In the genomic region with DNA sequence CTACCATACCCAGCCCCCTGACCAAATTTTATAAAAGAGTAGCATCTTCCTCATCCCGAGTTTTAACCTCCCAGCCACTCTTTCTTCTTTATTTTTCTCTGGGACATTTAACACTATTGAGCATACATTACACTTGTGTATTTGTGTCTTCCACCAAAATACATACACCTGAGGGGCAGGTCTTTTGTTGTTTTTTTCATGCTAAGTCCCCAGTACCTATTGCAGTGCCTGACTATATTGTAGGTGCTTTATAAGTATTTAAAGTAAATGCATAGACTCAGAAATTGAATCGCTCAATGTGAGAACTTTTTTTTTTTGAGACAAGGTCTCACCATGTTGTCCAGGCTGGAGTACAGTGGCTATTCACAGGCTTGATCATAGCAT, we compare ENCODE assay signal across 15 cellular contexts. TPM values are rescaled to one million over a fixed set of nuclear protein-coding genes. Genes with fewer than 3 reads are reported as not detected.
DNase-seq lines count a peak whose midpoint lies in the region; ATAC-seq, FAIRE-seq and TF ChIP-seq lines count a peak whose summit lies in the region.
"Had no signal": no experiment of that assay in that cellular context is flagged by ENCODE, and none has a peak within 500 bp of the region (broad histone marks: within the 10 kb centered on the region; RNA-seq: fewer than 3 reads in every experiment).

No MANE protein-coding gene starts in this region.

- POLR2A ChIA-PET in activated CD4-positive, alpha-beta memory T cell treated with anti-CD3 and anti-CD28 coated beads, Interleukin-2, amount 10 ng/mL, durations not matched to agents 7 days and 5 days (lab: Charles Lee) = interaction anchor here (0.7 to 4.7 kb wide), 7 partner anchors 11 to 173 kb away, joined by 3 to 43 read pairs (median 5); a partner anchor contains a TSS
- POLR2A ChIA-PET in activated CD4-positive, alpha-beta memory T cell treated with anti-CD3 and anti-CD28 coated beads for 36 hours (lab: Charles Lee) = interaction anchor here (1.0 to 3.1 kb wide), 2 partner anchors 78 to 80 kb away, joined by 3 to 15 read pairs; no protein-coding TSS in a partner anchor
- POLR2A ChIA-PET in K562 (lab: Yijun Ruan, JAX) = interaction anchor here (0.6 kb wide), 3 partner anchors 77 to 166 kb away, joined by 3 read pairs; no protein-coding TSS in a partner anchor

- no TSS peak for BruUV-seq in K562 (replicated peaks; lab: Mats Ljungman, UMichigan)

- DNase-seq in activated CD4-positive, alpha-beta memory T cell treated with anti-CD3 and anti-CD28 coated beads, Interleukin-2, amount 10 ng/mL, durations not matched to agents 7 days and 5 days = no peak
- no peak for DNase-seq in activated CD4-positive, alpha-beta memory T cell treated with anti-CD3 and anti-CD28 coated beads for 36 hours
- no peak for DNase-seq in MM.1S
- no peak for DNase-seq in K562 (ENCODE audit: extremely low read depth in 1 of 4, low spot score in 3 of 4)
- DNase-seq in NK-92 treated with Interleukin-12 subunit alpha and Interleukin-12 subunit beta, amount 100 ng/mL, for 24 hours (lab: John Stamatoyannopoulos, UW) = no peak
- no peak for DNase-seq in SW480 (ENCODE audit: low spot score)

- H2AFZ ChIP-seq in MM.1S (ENCODE audit: low read length) (peak overlapping the region; percentile 44), K562 (ENCODE audit: low read depth, low read length) (peak overlapping the region; percentile 81; the same call in 1 of the 2 replicates)

- no peak for TF ChIP-seq POLR2A in K562 (conservative IDR thresholded peaks at IDR 0.05)

- H3K27ac ChIP-seq in MM.1S (ENCODE audit: low read length) (no peak overlapping the region; the same call in 1 of the 2 replicates), K562 (ENCODE audit: extremely low read depth, low read depth, low read length) (no peak overlapping the region)

- H3K4me1 ChIP-seq in MM.1S (ENCODE audit: low read length) (peaks cover 43% of the 10 kb centered on the region), K562 (replicated peaks in 1 of 2; ENCODE audit: control insufficient read depth in 2 of 2, insufficient read depth in 2 of 2, low read length in 2 of 2) (peaks cover 5 to 14% of the 10 kb centered on the region in 2 experiments; a peak in 4 of 5 replicates)
- H3K4me1 ChIP-seq: prostate gland had no signal

- H3K9ac ChIP-seq in MM.1S (ENCODE audit: low read length) (no peak overlapping the region), K562 (ENCODE audit: insufficient read depth in 1 of 2, low read depth in 2 of 2, low read length in 2 of 2) (no peak overlapping the region)

- no peaks in the 10 kb centered on the region for H3K36me3 Mint-ChIP-seq in activated CD4-positive, alpha-beta memory T cell treated with anti-CD3 and anti-CD28 coated beads, Interleukin-2, amount 10 ng/mL, durations not matched to agents 7 days and 5 days (ENCODE audit: low read depth)
- no peaks in the 10 kb centered on the region for H3K36me3 Mint-ChIP-seq in activated CD4-positive, alpha-beta memory T cell treated with anti-CD3 and anti-CD28 coated beads for 36 hours
- H3K36me3 Mint-ChIP-seq in stimulated activated memory B cell treated with anti-CD40 and anti-IgM and Interleukin-4, amounts not matched to agents 10 μg/mL and 1 μg/mL and 100 μg/mL, for 72 hours = peaks cover under 1% of the 10 kb centered on the region
- H3K36me3 Mint-ChIP-seq: naive B cell had no signal

- H3K79me2 ChIP-seq in MM.1S (ENCODE audit: low read length) = peaks cover 8% of the 10 kb centered on the region
- H3K79me2 ChIP-seq in K562 (ENCODE audit: control insufficient read depth, insufficient read depth, low read length) = no peaks in the 10 kb centered on the region

- H3K9me2 ChIP-seq in MM.1S (replicated peaks; ENCODE audit: insufficient read depth, low read length) = no peaks in the 10 kb centered on the region

- H3K9me1 ChIP-seq in K562 (ENCODE audit: control insufficient read depth, insufficient read depth, low read length) = no peaks in the 10 kb centered on the region

- FAIRE-seq in K562 (lab: Jason Lieb, UNC) = no peak

- CTCF ChIA-PET in activated CD4-positive, alpha-beta memory T cell treated with anti-CD3 and anti-CD28 coated beads, Interleukin-2, amount 10 ng/mL, durations not matched to agents 7 days and 5 days (lab: Charles Lee) = interaction anchor here (0.6 to 11.5 kb wide), 17 partner anchors 10 to 173 kb away, joined by 3 to 179 read pairs (median 5); a partner anchor contains a TSS
- CTCF ChIA-PET in activated CD4-positive, alpha-beta memory T cell treated with anti-CD3 and anti-CD28 coated beads for 36 hours (lab: Charles Lee) = interaction anchor here (0.5 to 18.7 kb wide), 19 partner anchors 13 to 174 kb away, joined by 3 to 310 read pairs (median 4); a partner anchor contains a TSS
- CTCF ChIA-PET in K562 (lab: Yijun Ruan, JAX; ENCODE audit: low intra/inter-chr PET ratio) = interaction anchor here (0.6 to 2.8 kb wide), 6 partner anchors 49 to 299 kb away, joined by 3 to 44 read pairs (median 4); no protein-coding TSS in a partner anchor

- WGBS in K562 (ENCODE audit: insufficient coverage, low coverage, missing lambda C conversion rate) = 17% methylated on average over 2 of the region's 2 CpGs

- H3K27me3 ChIP-seq in MM.1S (replicated peaks; ENCODE audit: insufficient read depth, low read length) (no peaks in the 10 kb centered on the region), K562 (ENCODE audit: control insufficient read depth in 2 of 2, insufficient read depth in 2 of 2, low read length in 2 of 2) (peaks cover 3 to 7% of the 10 kb centered on the region in 2 experiments; a peak in 1 of 5 replicates)
- H3K27me3 ChIP-seq: Peyer's patch, upper lobe of left lung had no signal

- H3K36me3 ChIP-seq in MM.1S (replicated peaks; ENCODE audit: insufficient read depth, low read length) (no peaks in the 10 kb centered on the region), K562 (ENCODE audit: control insufficient read depth, insufficient read depth, low read length) (no peaks in the 10 kb centered on the region)
- H3K36me3 ChIP-seq: Peyer's patch, prostate gland, WERI-Rb-1 had no signal

- peaks cover 40% of the 10 kb centered on the region for H3F3A ChIP-seq in MM.1S (ENCODE audit: insufficient read depth, low read length)

- H3K4me3 Mint-ChIP-seq in activated CD4-positive, alpha-beta memory T cell treated with anti-CD3 and anti-CD28 coated beads, Interleukin-2, amount 10 ng/mL, durations not matched to agents 7 days and 5 days = no peak overlapping the region
- H3K4me3 Mint-ChIP-seq in activated CD4-positive, alpha-beta memory T cell treated with anti-CD3 and anti-CD28 coated beads for 36 hours = no peak overlapping the region
- no peak overlapping the region for H3K4me3 Mint-ChIP-seq in stimulated activated memory B cell treated with anti-CD40 and anti-IgM and Interleukin-4, amounts not matched to agents 10 μg/mL and 1 μg/mL and 100 μg/mL, for 72 hours

- in situ Hi-C loops in K562 (cut with MboI) = loop anchor here (5.0 kb wide), 1 partner anchor 87 kb away; no protein-coding TSS in a partner anchor

- TF ChIP-seq CTCF in MM.1S (IDR thresholded peaks at IDR 0.05; ENCODE audit: low read length) (no peak), K562 (IDR thresholded peaks at IDR 0.05 in 2 of 3, conservative IDR thresholded peaks at IDR 0.05 in 1 of 3; ENCODE audit: insufficient read depth in 2 of 3, low read depth in 1 of 3, low read length in 3 of 3) (no peak)

- H3K9me3 ChIP-seq in MM.1S (replicated peaks; ENCODE audit: insufficient read depth, low read length) = no peaks in the 10 kb centered on the region
- H3K9me3 ChIP-seq in K562 (replicated peaks; ENCODE audit: control insufficient read depth, insufficient read depth, low read depth, low read length) = no peaks in the 10 kb centered on the region
- H3K9me3 ChIP-seq: esophagus muscularis mucosa, Peyer's patch, prostate gland, upper lobe of left lung had no signal

- peak overlapping the region; percentile 71 for H3K4me2 ChIP-seq in MM.1S (ENCODE audit: low read depth, low read length)
- H3K4me2 ChIP-seq in K562 (ENCODE audit: insufficient read depth, low read length) = 0 out of 2 replicates have a peak overlapping the region, but pooled peaks have one; percentile 46

- peak overlapping the region; percentile 68 for H3K27ac Mint-ChIP-seq in activated CD4-positive, alpha-beta memory T cell treated with anti-CD3 and anti-CD28 coated beads, Interleukin-2, amount 10 ng/mL, durations not matched to agents 7 days and 5 days
- no peak overlapping the region for H3K27ac Mint-ChIP-seq in activated CD4-positive, alpha-beta memory T cell treated with anti-CD3 and anti-CD28 coated beads for 36 hours
- H3K27ac Mint-ChIP-seq in stimulated activated memory B cell treated with anti-CD40 and anti-IgM and Interleukin-4, amounts not matched to agents 10 μg/mL and 1 μg/mL and 100 μg/mL, for 72 hours = peak overlapping the region; percentile 79

- intact Hi-C loops in activated CD4-positive, alpha-beta memory T cell treated with anti-CD3 and anti-CD28 coated beads for 36 hours (cut with micrococcal nuclease) = loop anchor here (1.0 to 5.0 kb wide), 5 partner anchors 16 to 192 kb away; a partner anchor contains a TSS
- intact Hi-C loops in K562 (cut with micrococcal nuclease) = loop anchor here (2.0 to 5.0 kb wide), 4 partner anchors 47 to 215 kb away; a partner anchor contains a TSS

- TF ChIP-seq RAD21 in K562 (CRISPR knock-in tag; conservative IDR thresholded peaks at IDR 0.05 in 1 of 2, IDR thresholded peaks at IDR 0.05 in 1 of 2) = no peak

- H3K9me3 Mint-ChIP-seq in activated CD4-positive, alpha-beta memory T cell treated with anti-CD3 and anti-CD28 coated beads, Interleukin-2, amount 10 ng/mL, durations not matched to agents 7 days and 5 days = no peaks in the 10 kb centered on the region
- H3K9me3 Mint-ChIP-seq in activated CD4-positive, alpha-beta memory T cell treated with anti-CD3 and anti-CD28 coated beads for 36 hours = no peaks in the 10 kb centered on the region
- no peaks in the 10 kb centered on the region for H3K9me3 Mint-ChIP-seq in stimulated activated memory B cell treated with anti-CD40 and anti-IgM and Interleukin-4, amounts not matched to agents 10 μg/mL and 1 μg/mL and 100 μg/mL, for 72 hours

- no peak for TF ChIP-seq EP300 in K562 (IDR thresholded peaks at IDR 0.05; ENCODE audit: low read length)

- H4K20me1 ChIP-seq in MM.1S (ENCODE audit: insufficient read depth, low read length) (no peaks in the 10 kb centered on the region), K562 (replicated peaks; ENCODE audit: control insufficient read depth, insufficient read depth, low read length) (0 out of 2 replicates have a peak, but pooled peaks cover 3% of the 10 kb centered on the region)

- no peaks in the 10 kb centered on the region for H3K27me3 Mint-ChIP-seq in activated CD4-positive, alpha-beta memory T cell treated with anti-CD3 and anti-CD28 coated beads, Interleukin-2, amount 10 ng/mL, durations not matched to agents 7 days and 5 days
- H3K27me3 Mint-ChIP-seq in activated CD4-positive, alpha-beta memory T cell treated with anti-CD3 and anti-CD28 coated beads for 36 hours = no peaks in the 10 kb centered on the region
- peaks cover 25% of the 10 kb centered on the region for H3K27me3 Mint-ChIP-seq in stimulated activated memory B cell treated with anti-CD40 and anti-IgM and Interleukin-4, amounts not matched to agents 10 μg/mL and 1 μg/mL and 100 μg/mL, for 72 hours
- H3K27me3 Mint-ChIP-seq: naive B cell had no signal

- H3K4me3 ChIP-seq in MM.1S (ENCODE audit: low read length) (peak overlapping the region; percentile 35; the same call in 1 of the 2 replicates), K562 (no peak overlapping the region)
- H3K4me3 ChIP-seq: prostate gland had no signal

- H3K4me1 Mint-ChIP-seq in activated CD4-positive, alpha-beta memory T cell treated with anti-CD3 and anti-CD28 coated beads, Interleukin-2, amount 10 ng/mL, durations not matched to agents 7 days and 5 days = peaks cover 29% of the 10 kb centered on the region
- H3K4me1 Mint-ChIP-seq in activated CD4-positive, alpha-beta memory T cell treated with anti-CD3 and anti-CD28 coated beads for 36 hours (ENCODE audit: low read depth) = peaks cover 30% of the 10 kb centered on the region
- H3K4me1 Mint-ChIP-seq in stimulated activated memory B cell treated with anti-CD40 and anti-IgM and Interleukin-4, amounts not matched to agents 10 μg/mL and 1 μg/mL and 100 μg/mL, for 72 hours = peaks cover 48% of the 10 kb centered on the region

- ATAC-seq in K562 = no peak
- no peak for ATAC-seq in stimulated activated memory B cell treated with anti-CD40 and anti-IgM and Interleukin-4, amounts not matched to agents 10 μg/mL and 1 μg/mL and 100 μg/mL, for 72 hours
- ATAC-seq in GM18502 (IDR thresholded peaks at IDR 0.05; ENCODE audit: poor library complexity, unreplicated experiment) = no peak

RNA-seq across cellular contexts. Expression of a gene that starts 7.8 kb away (rescaled TPM):
- 10 to 100 TPM; 20.8 to 21.5 TPM for total RNA-seq in activated CD4-positive, alpha-beta memory T cell treated with anti-CD3 and anti-CD28 coated beads, Interleukin-2, amount 10 ng/mL, durations not matched to agents 7 days and 5 days
- total RNA-seq in activated CD4-positive, alpha-beta memory T cell treated with anti-CD3 and anti-CD28 coated beads for 36 hours = 10 to 100 TPM; 68.2 to 75.1 TPM
- total RNA-seq in K562 (2011; cell fraction: chromatin; rRNA removed; ENCODE audit: low replicate concordance) = 2.6 and 4.3 TPM in 2 replicates
- 3.5 and 4.1 TPM in 2 replicates for total RNA-seq in K562 (2011; cell fraction: nucleolus; rRNA removed)
- 3.1 and 4.4 TPM in 2 replicates for total RNA-seq in K562 (2011; cell fraction: nucleoplasm; rRNA removed)
- total RNA-seq in K562 (2014; rRNA removed) = 0.45 and 0.49 TPM in 2 replicates
- 0.38 and 0.40 TPM in 2 replicates for total RNA-seq in K562 (2014; rRNA removed; fragmentation: Illumina TruSeq; extraction: Trizol)
- 0.40 and 0.72 TPM in 2 replicates for total RNA-seq in K562 (2015; rRNA removed; fragmentation: Illumina TruSeq; extraction: Trizol)
- 1.4 and 1.9 TPM in 2 replicates for total RNA-seq in K562 (2021)
- polyA plus RNA-seq in K562 (2011; rRNA removed) = 1.7 and 3.2 TPM in 2 replicates
- polyA plus RNA-seq in K562 (2011; cell fraction: cytosol; rRNA removed) = 2.0 and 2.8 TPM in 2 replicates
- polyA plus RNA-seq in K562 (2011; cell fraction: nucleus; rRNA removed) = 15.5 and 18.8 TPM in 2 replicates
- 0.77 and 2.6 TPM in 2 replicates for polyA plus RNA-seq in K562 (2012)
- polyA plus RNA-seq in K562 (2014; fragmentation: Illumina TruSeq; extraction: Trizol) = 0.79 and 1.1 TPM in 2 replicates
- polyA plus RNA-seq in K562 (2014; fragmentation: Nextera tagmentation; extraction: Ambion mirVana) = under 1 TPM; 0.04 to 0.06 TPM
- 1.0 and 1.5 TPM in 2 replicates for polyA plus RNA-seq in K562 (2014; rRNA removed)
- polyA minus RNA-seq in K562 (2011; rRNA and poly(A)+ RNA removed) = 0.53 and 0.96 TPM in 2 replicates
- polyA minus RNA-seq in K562 (2011; cell fraction: cytosol; rRNA and poly(A)+ RNA removed) = 1.7 and 2.1 TPM in 2 replicates
- polyA minus RNA-seq in K562 (2011; cell fraction: nucleus; rRNA and poly(A)+ RNA removed) = 1.3 and 2.0 TPM in 2 replicates
- total RNA-seq: HT1080 had no signal

RNA-seq across cellular contexts. Expression of a gene that starts 31.1 kb away (rescaled TPM):
- 100 to 1,000 TPM in 1 of 2 experiments, 10 to 100 TPM in 1; 93.6 to 101 TPM for total RNA-seq in activated CD4-positive, alpha-beta memory T cell treated with anti-CD3 and anti-CD28 coated beads, Interleukin-2, amount 10 ng/mL, durations not matched to agents 7 days and 5 days
- 100 to 1,000 TPM; 210 to 211 TPM for total RNA-seq in activated CD4-positive, alpha-beta memory T cell treated with anti-CD3 and anti-CD28 coated beads for 36 hours
- 84.8 and 209 TPM in 2 replicates for total RNA-seq in K562 (2011; cell fraction: chromatin; rRNA removed; ENCODE audit: low replicate concordance)
- total RNA-seq in K562 (2011; cell fraction: nucleolus; rRNA removed) = 154 and 172 TPM in 2 replicates
- 95.4 and 117 TPM in 2 replicates for total RNA-seq in K562 (2011; cell fraction: nucleoplasm; rRNA removed)
- total RNA-seq in K562 (2014; rRNA removed) (250 and 267 TPM in 2 replicates), K562 (2014; rRNA removed; fragmentation: Illumina TruSeq; extraction: Trizol) (41.3 and 44.0 TPM in 2 replicates), K562 (2015; rRNA removed; fragmentation: Illumina TruSeq; extraction: Trizol) (89.1 and 97.7 TPM in 2 replicates), K562 (2021) (347 and 354 TPM in 2 replicates)
- polyA plus RNA-seq in K562 (2011; rRNA removed) (88.2 and 129 TPM in 2 replicates), K562 (2014; fragmentation: Illumina TruSeq; extraction: Trizol) (77.1 and 104 TPM in 2 replicates), K562 (2014; fragmentation: Nextera tagmentation; extraction: Ambion mirVana) (1 to 10 TPM in 1 of 2 experiments, under 1 TPM in 1; 1.00 to 4.5 TPM), K562 (2014; rRNA removed) (123 and 166 TPM in 2 replicates)
- polyA plus RNA-seq in K562 (2011; cell fraction: cytosol; rRNA removed) = 116 and 274 TPM in 2 replicates
- 154 and 164 TPM in 2 replicates for polyA plus RNA-seq in K562 (2011; cell fraction: nucleus; rRNA removed)
- 193 TPM in 2 replicates for polyA plus RNA-seq in K562 (2012)
- 104 and 109 TPM in 2 replicates for polyA minus RNA-seq in K562 (2011; rRNA and poly(A)+ RNA removed)
- polyA minus RNA-seq in K562 (2011; cell fraction: cytosol; rRNA and poly(A)+ RNA removed) = 151 and 176 TPM in 2 replicates
- polyA minus RNA-seq in K562 (2011; cell fraction: nucleus; rRNA and poly(A)+ RNA removed) = 47.4 and 69.6 TPM in 2 replicates

RNA-seq across cellular contexts. Expression of a gene that starts 48.3 kb away (rescaled TPM):
- total RNA-seq in activated CD4-positive, alpha-beta memory T cell treated with anti-CD3 and anti-CD28 coated beads, Interleukin-2, amount 10 ng/mL, durations not matched to agents 7 days and 5 days = 10 to 100 TPM; 27.7 to 36.3 TPM
- total RNA-seq in activated CD4-positive, alpha-beta memory T cell treated with anti-CD3 and anti-CD28 coated beads for 36 hours = 10 to 100 TPM; 61.3 to 62.2 TPM
- total RNA-seq in K562 (2011; cell fraction: chromatin; rRNA removed; ENCODE audit: low replicate concordance) = 27.5 and 49.0 TPM in 2 replicates
- 26.7 and 31.0 TPM in 2 replicates for total RNA-seq in K562 (2011; cell fraction: nucleolus; rRNA removed)
- 35.9 and 47.6 TPM in 2 replicates for total RNA-seq in K562 (2011; cell fraction: nucleoplasm; rRNA removed)
- 9.0 and 13.9 TPM in 2 replicates for total RNA-seq in K562 (2014; rRNA removed)
- 11.9 and 12.2 TPM in 2 replicates for total RNA-seq in K562 (2014; rRNA removed; fragmentation: Illumina TruSeq; extraction: Trizol)
- total RNA-seq in K562 (2015; rRNA removed; fragmentation: Illumina TruSeq; extraction: Trizol) = 12.2 and 12.5 TPM in 2 replicates
- 12.7 and 16.2 TPM in 2 replicates for total RNA-seq in K562 (2021)
- polyA plus RNA-seq in K562 (2011; rRNA removed) = 21.8 and 27.7 TPM in 2 replicates
- polyA plus RNA-seq in K562 (2011; cell fraction: cytosol; rRNA removed) = 18.8 and 22.8 TPM in 2 replicates
- polyA plus RNA-seq in K562 (2011; cell fraction: nucleus; rRNA removed) = 22.5 and 23.8 TPM in 2 replicates
- 8.6 and 12.8 TPM in 2 replicates for polyA plus RNA-seq in K562 (2012)
- 22.8 and 25.2 TPM in 2 replicates for polyA plus RNA-seq in K562 (2014; fragmentation: Illumina TruSeq; extraction: Trizol)
- 1 to 10 TPM; 4.4 to 7.5 TPM for polyA plus RNA-seq in K562 (2014; fragmentation: Nextera tagmentation; extraction: Ambion mirVana)
- polyA plus RNA-seq in K562 (2014; rRNA removed) = 11.2 and 12.8 TPM in 2 replicates
- polyA minus RNA-seq in K562 (2011; rRNA and poly(A)+ RNA removed) = 22.9 and 29.2 TPM in 2 replicates
- polyA minus RNA-seq in K562 (2011; cell fraction: cytosol; rRNA and poly(A)+ RNA removed) = 9.1 and 11.3 TPM in 2 replicates
- polyA minus RNA-seq in K562 (2011; cell fraction: nucleus; rRNA and poly(A)+ RNA removed) = 7.4 and 9.0 TPM in 2 replicates

Comparison
In these comparisons a context has a peak if more than half of its experiments do, and no peak if none do; other contexts are left out.
1. RNA of a gene that starts 7.8 kb away (total RNA-seq): 68.2 to 75.1 TPM in activated CD4-positive, alpha-beta memory T cell treated with anti-CD3 and anti-CD28 coated beads for 36 hours and 20.8 to 21.5 TPM in activated CD4-positive, alpha-beta memory T cell treated with anti-CD3 and anti-CD28 coated beads, Interleukin-2, amount 10 ng/mL, durations not matched to agents 7 days and 5 days; 0.38 to 4.4 TPM in K562; every median in the first group is over 4 times any median in the second.